Comparison of ENCODE assay signal across 1 cellular context in the genomic region with DNA sequence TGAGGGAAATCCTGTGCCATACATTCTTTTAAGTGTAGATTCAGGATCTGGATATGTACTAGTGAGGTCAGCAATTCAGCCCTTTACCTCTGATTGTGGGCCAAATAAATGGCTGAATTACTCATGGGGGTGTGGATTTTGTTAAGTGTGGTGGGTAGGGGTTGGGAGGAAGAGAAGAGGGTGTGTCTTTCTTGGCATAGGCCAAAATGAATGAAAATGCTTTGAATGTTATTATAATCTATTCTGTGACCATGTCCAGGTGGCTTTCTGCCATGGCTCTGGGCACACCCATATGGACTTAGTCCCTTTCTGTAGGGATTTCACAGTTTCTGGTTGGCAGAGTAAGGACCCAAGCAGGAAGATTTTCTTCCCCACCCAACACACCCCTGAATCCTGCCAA.
TF ChIP-seq lines count a peak whose summit lies in the region.

No MANE protein-coding gene starts in this region.

TF ChIP-seq in HCT116, 20 proteins besides CTCF, POLR2A, EP300 and RAD21 (continued from another document):
- TF ChIP-seq, protein P1, sequence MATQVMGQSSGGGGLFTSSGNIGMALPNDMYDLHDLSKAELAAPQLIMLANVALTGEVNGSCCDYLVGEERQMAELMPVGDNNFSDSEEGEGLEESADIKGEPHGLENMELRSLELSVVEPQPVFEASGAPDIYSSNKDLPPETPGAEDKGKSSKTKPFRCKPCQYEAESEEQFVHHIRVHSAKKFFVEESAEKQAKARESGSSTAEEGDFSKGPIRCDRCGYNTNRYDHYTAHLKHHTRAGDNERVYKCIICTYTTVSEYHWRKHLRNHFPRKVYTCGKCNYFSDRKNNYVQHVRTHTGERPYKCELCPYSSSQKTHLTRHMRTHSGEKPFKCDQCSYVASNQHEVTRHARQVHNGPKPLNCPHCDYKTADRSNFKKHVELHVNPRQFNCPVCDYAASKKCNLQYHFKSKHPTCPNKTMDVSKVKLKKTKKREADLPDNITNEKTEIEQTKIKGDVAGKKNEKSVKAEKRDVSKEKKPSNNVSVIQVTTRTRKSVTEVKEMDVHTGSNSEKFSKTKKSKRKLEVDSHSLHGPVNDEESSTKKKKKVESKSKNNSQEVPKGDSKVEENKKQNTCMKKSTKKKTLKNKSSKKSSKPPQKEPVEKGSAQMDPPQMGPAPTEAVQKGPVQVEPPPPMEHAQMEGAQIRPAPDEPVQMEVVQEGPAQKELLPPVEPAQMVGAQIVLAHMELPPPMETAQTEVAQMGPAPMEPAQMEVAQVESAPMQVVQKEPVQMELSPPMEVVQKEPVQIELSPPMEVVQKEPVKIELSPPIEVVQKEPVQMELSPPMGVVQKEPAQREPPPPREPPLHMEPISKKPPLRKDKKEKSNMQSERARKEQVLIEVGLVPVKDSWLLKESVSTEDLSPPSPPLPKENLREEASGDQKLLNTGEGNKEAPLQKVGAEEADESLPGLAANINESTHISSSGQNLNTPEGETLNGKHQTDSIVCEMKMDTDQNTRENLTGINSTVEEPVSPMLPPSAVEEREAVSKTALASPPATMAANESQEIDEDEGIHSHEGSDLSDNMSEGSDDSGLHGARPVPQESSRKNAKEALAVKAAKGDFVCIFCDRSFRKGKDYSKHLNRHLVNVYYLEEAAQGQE (IDR thresholded peaks at IDR 0.05; ENCODE audit: low read depth), result no peak
- TF ChIP-seq SP1 (IDR thresholded peaks at IDR 0.05; ENCODE audit: low read depth) (no peak), FOSL1 (IDR thresholded peaks at IDR 0.05; ENCODE audit: low read depth) (no peak), ZNF274 (IDR thresholded peaks at IDR 0.05; ENCODE audit: low read depth, low read length) (no peak), EZH2phosphoT487 (IDR thresholded peaks at IDR 0.05; ENCODE audit: borderline replicate concordance) (no peak)
